ENCODE assay signal across 16 cellular contexts in genomic region chr13:24110011-24110410, GRCh38. TPM values are rescaled to one million over a fixed set of nuclear protein-coding genes. Genes with fewer than 3 reads are reported as not detected.
DNase-seq lines count a peak whose midpoint lies in the region; ATAC-seq and TF ChIP-seq lines count a peak whose summit lies in the region.
"Had no signal": no experiment of that assay in that cellular context is flagged by ENCODE, and none has a peak within 500 bp of the region (broad histone marks: within the 10 kb centered on the region; RNA-seq: fewer than 3 reads in every experiment).

No MANE protein-coding gene starts in this region.

- no peaks in the 10 kb centered on the region for H3K27me3 ChIP-seq in suprapubic skin
- H3K27me3 ChIP-seq: BLaER1 treated with 17β-estradiol and CSF1 and Interleukin-3, amounts not matched to agents 10 nM and 100 nM had no signal

- DNase-seq in Ammon's horn (ENCODE audit: low spot score) (peak; percentile 49), foreskin melanocyte (peak; percentile 50), mucosa of descending colon (no peak), suprapubic skin (ENCODE audit: low spot score in 2 of 2) (no peak), Right ventricle myocardium inferior (ENCODE audit: missing footprints) (no peak)
- no peak for DNase-seq in activated CD4-positive, alpha-beta T cell treated with anti-CD3 and anti-CD28 coated beads for 48 hours
- DNase-seq in stimulated activated naive CD8-positive, alpha-beta T cell treated with anti-CD3 and anti-CD28 coated beads, Interleukin-15, amount 100 ng/mL, for 72 hours, result no peak
- DNase-seq: 8988T; AML-193; Calu3; CD4-positive, CD25-positive, alpha-beta regulatory T cell; DMS 273 treated with DMSO at 0.1 percent for 48 hours; HCEC 1CT; HFFc6 had no signal

- no peaks in the 10 kb centered on the region for H3K9me3 ChIP-seq in mucosa of descending colon
- H3K9me3 ChIP-seq in suprapubic skin, result no peaks in the 10 kb centered on the region
- H3K9me3 ChIP-seq: BLaER1 treated with 17β-estradiol and CSF1 and Interleukin-3, amounts not matched to agents 10 nM and 100 nM had no signal

- H3K4me3 Mint-ChIP-seq in stimulated activated naive CD8-positive, alpha-beta T cell treated with anti-CD3 and anti-CD28 coated beads, Interleukin-15, amount 100 ng/mL, for 72 hours, result no peak overlapping the region
- H3K4me3 Mint-ChIP-seq: CD4-positive, CD25-positive, alpha-beta regulatory T cell; HFFc6 had no signal

- H3K27ac ChIP-seq in suprapubic skin, result peak overlapping the region; percentile 31
- H3K27ac ChIP-seq: BLaER1 treated with 17β-estradiol and CSF1 and Interleukin-3, amounts not matched to agents 10 nM and 100 nM; HL-60 had no signal

- 55% methylated on average over 4 of the region's 4 CpGs for WGBS in suprapubic skin

- intact Hi-C loops in mucosa of descending colon (cut with DNase I, micrococcal nuclease) (no loop called here), Right ventricle myocardium inferior (cut with DNase I) (no loop called here)

- no peak for TF ChIP-seq CTCF in mucosa of descending colon (IDR thresholded peaks at IDR 0.05)
- no peak for TF ChIP-seq CTCF in suprapubic skin (IDR thresholded peaks at IDR 0.05)

- ATAC-seq in mucosa of descending colon, result peak; percentile 60
- ATAC-seq in Right ventricle myocardium inferior, result no peak
- no peak for ATAC-seq in stimulated activated naive CD8-positive, alpha-beta T cell treated with anti-CD3 and anti-CD28 coated beads, Interleukin-15, amount 100 ng/mL, for 72 hours

- no peak overlapping the region for H3K4me3 ChIP-seq in mucosa of descending colon
- no peak overlapping the region for H3K4me3 ChIP-seq in suprapubic skin
- H3K4me3 ChIP-seq: BLaER1 treated with 17β-estradiol and CSF1 and Interleukin-3, amounts not matched to agents 10 nM and 100 nM had no signal

- H3K4me1 ChIP-seq in mucosa of descending colon (ENCODE audit: low read depth), result no peaks in the 10 kb centered on the region
- H3K4me1 ChIP-seq in suprapubic skin, result no peaks in the 10 kb centered on the region
- H3K4me1 ChIP-seq: BLaER1 treated with 17β-estradiol and CSF1 and Interleukin-3, amounts not matched to agents 10 nM and 100 nM had no signal

- no peak for TF ChIP-seq POLR2A in suprapubic skin (IDR thresholded peaks at IDR 0.05)

- no peaks in the 10 kb centered on the region for H3K36me3 ChIP-seq in mucosa of descending colon (ENCODE audit: low read depth)
- no peaks in the 10 kb centered on the region for H3K36me3 ChIP-seq in suprapubic skin
- H3K36me3 ChIP-seq: BLaER1 treated with 17β-estradiol and CSF1 and Interleukin-3, amounts not matched to agents 10 nM and 100 nM had no signal

- H3K9me3 Mint-ChIP-seq in stimulated activated naive CD8-positive, alpha-beta T cell treated with anti-CD3 and anti-CD28 coated beads, Interleukin-15, amount 100 ng/mL, for 72 hours, result no peaks in the 10 kb centered on the region
- H3K9me3 Mint-ChIP-seq: HFFc6 had no signal

- no peak for TF ChIP-seq EP300 in suprapubic skin (IDR thresholded peaks at IDR 0.05)

- H3K4me1 Mint-ChIP-seq in stimulated activated naive CD8-positive, alpha-beta T cell treated with anti-CD3 and anti-CD28 coated beads, Interleukin-15, amount 100 ng/mL, for 72 hours, result no peaks in the 10 kb centered on the region

- H3K27ac Mint-ChIP-seq in stimulated activated naive CD8-positive, alpha-beta T cell treated with anti-CD3 and anti-CD28 coated beads, Interleukin-15, amount 100 ng/mL, for 72 hours, result no peak overlapping the region
- H3K27ac Mint-ChIP-seq: CD4-positive, CD25-positive, alpha-beta regulatory T cell; HFFc6 had no signal

- H3K27me3 Mint-ChIP-seq in stimulated activated naive CD8-positive, alpha-beta T cell treated with anti-CD3 and anti-CD28 coated beads, Interleukin-15, amount 100 ng/mL, for 72 hours, result peaks cover 10% of the 10 kb centered on the region

RNA-seq across cellular contexts. Expression of gene SPATA13, which starts 50.5 kb away (rescaled TPM):
- 10 to 100 TPM; 35.2 to 59.5 (median 35.6) TPM for total RNA-seq in mucosa of descending colon
- total RNA-seq in suprapubic skin, result 10 to 100 TPM; 26.5 to 64.2 (median 31.6) TPM
- 9.9 TPM for total RNA-seq in Right ventricle myocardium inferior

Comparison
In these comparisons a context has a peak if more than half of its experiments do, and no peak if none do; other contexts are left out.
1. DNase-seq: peak in Ammon's horn (single experiment) and foreskin melanocyte (single experiment); none in mucosa of descending colon (0 of 3), suprapubic skin (0 of 2), Right ventricle myocardium inferior (single experiment), activated CD4-positive, alpha-beta T cell treated with anti-CD3 and anti-CD28 coated beads for 48 hours (single experiment) and stimulated activated naive CD8-positive, alpha-beta T cell treated with anti-CD3 and anti-CD28 coated beads, Interleukin-15, amount 100 ng/mL, for 72 hours (0 of 2).